Comparison of ENCODE assay signal across 9 cellular contexts in genomic region chr18:52409732-52410131, GRCh38.
DNase-seq lines count a peak whose midpoint lies in the region; ATAC-seq and TF ChIP-seq lines count a peak whose summit lies in the region.
"Had no signal": no experiment of that assay in that cellular context is flagged by ENCODE, and none has a peak within 500 bp of the region (broad histone marks: within the 10 kb centered on the region; RNA-seq: fewer than 3 reads in every experiment).

No MANE protein-coding gene starts in this region.

- H4K8ac ChIP-seq in neuronal stem cell (ENCODE audit: low read depth, low read length), result no peak overlapping the region

- H3K4me2 ChIP-seq in neuronal stem cell (ENCODE audit: insufficient read depth, low read length, poor library complexity, severe bottlenecking), result no peak overlapping the region

- H3K9ac ChIP-seq in neuronal stem cell (ENCODE audit: low read depth, low read length, poor library complexity), result no peak overlapping the region

- in situ Hi-C loops in GM13977 (cut with MboI; ENCODE audit: low pct_unique_long_range_greater_than_20kb, low sequenced_read_pairs, unreplicated experiment), result no loop called here

- H3K27me3 ChIP-seq in esophagus muscularis mucosa (no peaks in the 10 kb centered on the region), neuronal stem cell (ENCODE audit: control insufficient read depth in 3 of 3, insufficient read depth in 3 of 3, low read depth in 1 of 3, low read length in 3 of 3) (no peaks in the 10 kb centered on the region), SJCRH30 (no peaks in the 10 kb centered on the region)

- H2AFZ ChIP-seq in neuronal stem cell (ENCODE audit: low read length), result no peak overlapping the region

- 50% methylated on average over 1 of the region's 1 CpG for WGBS in esophagus muscularis mucosa
- WGBS in neuronal stem cell (ENCODE audit: extremely low coverage in 2 of 2, insufficient read length in 2 of 2, insufficient replicate concordance in 1 of 2), 2 donors, result no CpG with 5 or more reads among the region's 1 CpG

- H2BK15ac ChIP-seq in neuronal stem cell (ENCODE audit: low read length), result no peak overlapping the region

- intact Hi-C loops in esophagus muscularis mucosa (cut with DNase I), result no loop called here

- ATAC-seq in GM21447 (IDR thresholded peaks at IDR 0.05; ENCODE audit: unreplicated experiment), result peak; percentile 94
- peak; percentile 96 for ATAC-seq in HG03280 (IDR thresholded peaks at IDR 0.05; ENCODE audit: unreplicated experiment)

- no peak overlapping the region for H3K18ac ChIP-seq in neuronal stem cell (ENCODE audit: low read length)

- H2BK120ac ChIP-seq in neuronal stem cell (ENCODE audit: low read depth, low read length), result no peak overlapping the region

- no peak overlapping the region for H3K4ac ChIP-seq in neuronal stem cell (ENCODE audit: low read length)

- peak; percentile 34 for TF ChIP-seq CTCF in GM13977 (IDR thresholded peaks at IDR 0.05; ENCODE audit: extremely low read depth, insufficient read depth, missing control alignments)
- TF ChIP-seq CTCF in esophagus muscularis mucosa (IDR thresholded peaks at IDR 0.05), result no peak

- no peak overlapping the region for H2BK12ac ChIP-seq in neuronal stem cell (ENCODE audit: low read length)

- H2AK5ac ChIP-seq in neuronal stem cell (ENCODE audit: low read depth, low read length), result no peak overlapping the region

- no peak for TF ChIP-seq EP300 in esophagus muscularis mucosa (IDR thresholded peaks at IDR 0.05)

- TF ChIP-seq POLR2A in esophagus muscularis mucosa (IDR thresholded peaks at IDR 0.05; ENCODE audit: low read depth), result no peak

- no peak overlapping the region for H3K27ac ChIP-seq in esophagus muscularis mucosa (replicated peaks in 1 of 4)
- H3K27ac ChIP-seq in neuronal stem cell (replicated peaks; ENCODE audit: low read length), result no peak overlapping the region
- H3K27ac ChIP-seq in SJCRH30, result no peak overlapping the region

- H4K91ac ChIP-seq in neuronal stem cell (ENCODE audit: low read depth, low read length, poor library complexity), result no peak overlapping the region

- no peaks in the 10 kb centered on the region for H3K36me3 ChIP-seq in esophagus muscularis mucosa
- H3K36me3 ChIP-seq in neuronal stem cell (replicated peaks in 1 of 2; ENCODE audit: control insufficient read depth in 2 of 2, insufficient read depth in 2 of 2, low read length in 2 of 2), result no peaks in the 10 kb centered on the region
- H3K36me3 ChIP-seq in SJCRH30, result no peaks in the 10 kb centered on the region

- H3K4me1 ChIP-seq in esophagus muscularis mucosa, result no peaks in the 10 kb centered on the region
- H3K4me1 ChIP-seq in neuronal stem cell (ENCODE audit: control insufficient read depth in 2 of 2, insufficient read depth in 1 of 2, low read depth in 1 of 2, low read length in 2 of 2), result no peaks in the 10 kb centered on the region
- no peaks in the 10 kb centered on the region for H3K4me1 ChIP-seq in SJCRH30

- H3K9me3 ChIP-seq in esophagus muscularis mucosa (no peaks in the 10 kb centered on the region), neuronal stem cell (replicated peaks in 1 of 2; ENCODE audit: control insufficient read depth in 2 of 2, insufficient read depth in 1 of 2, low read depth in 1 of 2, low read length in 2 of 2) (no peaks in the 10 kb centered on the region), SJCRH30 (replicated peaks) (no peaks in the 10 kb centered on the region)

- no peak overlapping the region for H3K14ac ChIP-seq in neuronal stem cell (ENCODE audit: low read length)

- H3K4me3 ChIP-seq in esophagus muscularis mucosa (no peak overlapping the region), neuronal stem cell (ENCODE audit: low read length in 2 of 2) (no peak overlapping the region), SJCRH30 (no peak overlapping the region)

- H2BK5ac ChIP-seq in neuronal stem cell (ENCODE audit: low read length), result no peak overlapping the region

- H3K79me1 ChIP-seq in neuronal stem cell (ENCODE audit: low read depth, low read length), result no peaks in the 10 kb centered on the region

- H3K23ac ChIP-seq in neuronal stem cell (ENCODE audit: low read depth, low read length, poor library complexity), result no peak overlapping the region

- DNase-seq in GM13977 (ENCODE audit: low spot score) (peak; percentile 20), esophagus muscularis mucosa (ENCODE audit: extremely low spot score) (peak; percentile 21), NCI-H446 (lab: John Stamatoyannopoulos, UW) (no peak), NCI-H510A (lab: John Stamatoyannopoulos, UW) (no peak), neuronal stem cell (ENCODE audit: low spot score) (no peak), SJCRH30 (no peak)
- DNase-seq: IMR-90 had no signal

Comparison
In these comparisons a context has a peak if more than half of its experiments do, and no peak if none do; other contexts are left out.
1. DNase-seq: peak in GM13977 (single experiment) and esophagus muscularis mucosa (single experiment); none in NCI-H446 (0 of 2), NCI-H510A (single experiment), neuronal stem cell (single experiment) and SJCRH30 (0 of 2).